In genomic region chr11:32374261-32374711, GRCh38 we compare ENCODE assay signal across 9 cellular contexts.
A peak's percentile ranks its signal among the peaks of the same experiment; 100 is the strongest.
DNase-seq lines count a peak whose midpoint lies in the region; ATAC-seq and TF ChIP-seq lines count a peak whose summit lies in the region.
"Had no signal": no experiment of that assay in that cellular context is flagged by ENCODE, and none has a peak within 500 bp of the region (broad histone marks: within the 10 kb centered on the region; RNA-seq: fewer than 3 reads in every experiment).

No MANE protein-coding gene starts in this region.

- no peaks in the 10 kb centered on the region for H3K27me3 Mint-ChIP-seq in natural killer cell (ENCODE audit: low read depth in 2 of 2)
- H3K27me3 Mint-ChIP-seq in natural killer cell treated with Interleukin-12 subunit alpha and Interleukin-12 subunit beta and Interleukin-15 and Interleukin-18, amount 100 ng/mL, for 72 hours, result peaks cover 13 to 20% of the 10 kb centered on the region in 2 donors
- H3K27me3 Mint-ChIP-seq in stimulated activated naive B cell treated with anti-CD40 and anti-IgM and Interleukin-4, amounts not matched to agents 10 μg/mL and 1 μg/mL and 100 μg/mL, for 72 hours, result peaks cover 0 to 7% of the 10 kb centered on the region in 2 donors

- H3K36me3 Mint-ChIP-seq in natural killer cell, result no peaks in the 10 kb centered on the region
- peaks cover 6% of the 10 kb centered on the region for H3K36me3 Mint-ChIP-seq in natural killer cell treated with Interleukin-12 subunit alpha and Interleukin-12 subunit beta and Interleukin-15 and Interleukin-18, amount 100 ng/mL, for 72 hours
- H3K36me3 Mint-ChIP-seq in stimulated activated naive B cell treated with anti-CD40 and anti-IgM and Interleukin-4, amounts not matched to agents 10 μg/mL and 1 μg/mL and 100 μg/mL, for 72 hours, result peaks cover 0 to 3% of the 10 kb centered on the region in 2 donors

- H3K9ac ChIP-seq in fibroblast of lung (ENCODE audit: insufficient read depth, low read length), result no peak overlapping the region

- 11 to 35% methylated on average over 1 to 8 of the region's 13 CpGs for WGBS in gastroesophageal sphincter (ENCODE audit: low coverage in 1 of 2), 2 donors

- H4K20me1 ChIP-seq in fibroblast of lung (ENCODE audit: control insufficient read depth, extremely low read depth, insufficient read depth, low read length), result no peaks in the 10 kb centered on the region

- H3K27me3 ChIP-seq in fibroblast of lung (ENCODE audit: control insufficient read depth, insufficient read depth, low read length) (no peaks in the 10 kb centered on the region), gastroesophageal sphincter (peaks cover 18% of the 10 kb centered on the region)

- ATAC-seq in natural killer cell, result peak in 1 of 3 donors; percentile 33
- no peak for ATAC-seq in natural killer cell treated with Interleukin-12 subunit alpha and Interleukin-12 subunit beta and Interleukin-15 and Interleukin-18, amount 100 ng/mL, for 72 hours
- peak; percentile 78 for ATAC-seq in HG03520 (IDR thresholded peaks at IDR 0.05; ENCODE audit: unreplicated experiment)
- peak; percentile 60 to 62 for ATAC-seq in stimulated activated naive B cell treated with anti-CD40 and anti-IgM and Interleukin-4, amounts not matched to agents 10 μg/mL and 1 μg/mL and 100 μg/mL, for 72 hours (replicated peaks)
- no peak for ATAC-seq in gastroesophageal sphincter

- H3K9me3 ChIP-seq in fibroblast of lung (ENCODE audit: control insufficient read depth, insufficient read depth, low read depth, low read length) (no peaks in the 10 kb centered on the region), gastroesophageal sphincter (peaks cover 0 to 12% (median 0%) of the 10 kb centered on the region in 3 donors)

- H3K4me2 ChIP-seq in fibroblast of lung (ENCODE audit: extremely low read depth, insufficient read depth, low read length), result no peak overlapping the region

- no peaks in the 10 kb centered on the region for H3K79me2 ChIP-seq in fibroblast of lung (ENCODE audit: control insufficient read depth, insufficient read depth, low read length)

- H3K27ac ChIP-seq in fibroblast of lung (ENCODE audit: insufficient read depth, low read length) (no peak overlapping the region), gastroesophageal sphincter (no peak overlapping the region)

- no peak overlapping the region for H3K4me3 Mint-ChIP-seq in natural killer cell
- H3K4me3 Mint-ChIP-seq in natural killer cell treated with Interleukin-12 subunit alpha and Interleukin-12 subunit beta and Interleukin-15 and Interleukin-18, amount 100 ng/mL, for 72 hours, result no peak overlapping the region
- H3K4me3 Mint-ChIP-seq in stimulated activated naive B cell treated with anti-CD40 and anti-IgM and Interleukin-4, amounts not matched to agents 10 μg/mL and 1 μg/mL and 100 μg/mL, for 72 hours, result no peak overlapping the region
- H3K4me3 Mint-ChIP-seq: stimulated activated naive CD8-positive, alpha-beta T cell treated with anti-CD3 and anti-CD28 coated beads, Interleukin-15, Interleukin-2, amounts not matched to agents 100 ng/mL and 50 ng/mL, for 24 hours had no signal

- H3K36me3 ChIP-seq in fibroblast of lung (ENCODE audit: control insufficient read depth, insufficient read depth, low read length) (no peaks in the 10 kb centered on the region), gastroesophageal sphincter (no peaks in the 10 kb centered on the region)

- no peak for TF ChIP-seq POLR2A in gastroesophageal sphincter (IDR thresholded peaks at IDR 0.05)

- no peak for TF ChIP-seq EP300 in gastroesophageal sphincter (IDR thresholded peaks at IDR 0.05)

- no peak overlapping the region for H2AFZ ChIP-seq in fibroblast of lung (ENCODE audit: low read length)

- H3K27ac Mint-ChIP-seq in natural killer cell, result no peak overlapping the region
- no peak overlapping the region for H3K27ac Mint-ChIP-seq in natural killer cell treated with Interleukin-12 subunit alpha and Interleukin-12 subunit beta and Interleukin-15 and Interleukin-18, amount 100 ng/mL, for 72 hours
- H3K27ac Mint-ChIP-seq in stimulated activated naive B cell treated with anti-CD40 and anti-IgM and Interleukin-4, amounts not matched to agents 10 μg/mL and 1 μg/mL and 100 μg/mL, for 72 hours, result no peak overlapping the region
- H3K27ac Mint-ChIP-seq: stimulated activated naive CD8-positive, alpha-beta T cell treated with anti-CD3 and anti-CD28 coated beads, Interleukin-15, Interleukin-2, amounts not matched to agents 100 ng/mL and 50 ng/mL, for 24 hours had no signal

- TF ChIP-seq CTCF in natural killer cell (IDR thresholded peaks at IDR 0.05) (peak; percentile 12), fibroblast of lung (conservative IDR thresholded peaks at IDR 0.05 in 1 of 2, IDR thresholded peaks at IDR 0.05 in 1 of 2; ENCODE audit: low read depth in 1 of 2, low read length in 2 of 2) (peak; percentile 30 to 75), gastroesophageal sphincter (IDR thresholded peaks at IDR 0.05) (no peak)

- no peaks in the 10 kb centered on the region for H3K4me1 Mint-ChIP-seq in natural killer cell
- H3K4me1 Mint-ChIP-seq in natural killer cell treated with Interleukin-12 subunit alpha and Interleukin-12 subunit beta and Interleukin-15 and Interleukin-18, amount 100 ng/mL, for 72 hours (ENCODE audit: low read depth in 2 of 2), result no peaks in the 10 kb centered on the region
- no peaks in the 10 kb centered on the region for H3K4me1 Mint-ChIP-seq in stimulated activated naive B cell treated with anti-CD40 and anti-IgM and Interleukin-4, amounts not matched to agents 10 μg/mL and 1 μg/mL and 100 μg/mL, for 72 hours

- H3K4me1 ChIP-seq in fibroblast of lung (ENCODE audit: control insufficient read depth, extremely low read depth, insufficient read depth, low read length) (no peaks in the 10 kb centered on the region), gastroesophageal sphincter (no peaks in the 10 kb centered on the region)

- H3K9me3 Mint-ChIP-seq in natural killer cell, result no peaks in the 10 kb centered on the region
- H3K9me3 Mint-ChIP-seq in natural killer cell treated with Interleukin-12 subunit alpha and Interleukin-12 subunit beta and Interleukin-15 and Interleukin-18, amount 100 ng/mL, for 72 hours, result no peaks in the 10 kb centered on the region
- H3K9me3 Mint-ChIP-seq in stimulated activated naive B cell treated with anti-CD40 and anti-IgM and Interleukin-4, amounts not matched to agents 10 μg/mL and 1 μg/mL and 100 μg/mL, for 72 hours, result peaks cover 11 to 18% of the 10 kb centered on the region in 2 donors
- H3K9me3 Mint-ChIP-seq: stimulated activated naive CD8-positive, alpha-beta T cell treated with anti-CD3 and anti-CD28 coated beads, Interleukin-15, Interleukin-2, amounts not matched to agents 100 ng/mL and 50 ng/mL, for 24 hours had no signal

- in situ Hi-C loops in SK-MEL-5 (cut with HindIII; ENCODE audit: low pct_unique_long_range_greater_than_20kb, low sequenced_read_pairs), result no loop called here

- no peak overlapping the region for H3K4me3 ChIP-seq in fibroblast of lung (replicated peaks in 1 of 4; ENCODE audit: control extremely low read depth in 1 of 4, insufficient read depth in 1 of 4, low read depth in 3 of 4, low read length in 4 of 4)
- H3K4me3 ChIP-seq in gastroesophageal sphincter, result no peak overlapping the region

- intact Hi-C loops in natural killer cell (cut with micrococcal nuclease), result no loop called here

- DNase-seq in natural killer cell (no peak), SK-MEL-5 (ENCODE audit: low read depth, low spot score) (peak; percentile 76), fibroblast of lung (ENCODE audit: low read depth in 2 of 2) (peak in 1 of 2 donors; percentile 46)
- DNase-seq in natural killer cell treated with Interleukin-12 subunit alpha and Interleukin-12 subunit beta and Interleukin-15 and Interleukin-18, amount 100 ng/mL, for 72 hours (ENCODE audit: low spot score), result no peak
- peak; percentile 9 for DNase-seq in stimulated activated naive B cell treated with anti-CD40 and anti-IgM and Interleukin-4, amounts not matched to agents 10 μg/mL and 1 μg/mL and 100 μg/mL, for 72 hours
- no peak for DNase-seq in activated CD4-positive, CD25-positive, alpha-beta regulatory T cell (lab: John Stamatoyannopoulos, UW)

Comparison
In these comparisons a context has a peak if more than half of its experiments do, and no peak if none do; other contexts are left out.
1. ATAC-seq: peak in HG03520 (single experiment) and stimulated activated naive B cell treated with anti-CD40 and anti-IgM and Interleukin-4, amounts not matched to agents 10 μg/mL and 1 μg/mL and 100 μg/mL, for 72 hours (2 of 2); none in natural killer cell treated with Interleukin-12 subunit alpha and Interleukin-12 subunit beta and Interleukin-15 and Interleukin-18, amount 100 ng/mL, for 72 hours (0 of 2) and gastroesophageal sphincter (single experiment).
2. DNase-seq: peak in SK-MEL-5 (single experiment) and stimulated activated naive B cell treated with anti-CD40 and anti-IgM and Interleukin-4, amounts not matched to agents 10 μg/mL and 1 μg/mL and 100 μg/mL, for 72 hours (single experiment); none in natural killer cell (single experiment), natural killer cell treated with Interleukin-12 subunit alpha and Interleukin-12 subunit beta and Interleukin-15 and Interleukin-18, amount 100 ng/mL, for 72 hours (single experiment) and activated CD4-positive, CD25-positive, alpha-beta regulatory T cell (0 of 4).
3. CTCF ChIP-seq: peak in natural killer cell (single experiment) and fibroblast of lung (2 of 2); none in gastroesophageal sphincter (0 of 4).